In the genomic region with DNA sequence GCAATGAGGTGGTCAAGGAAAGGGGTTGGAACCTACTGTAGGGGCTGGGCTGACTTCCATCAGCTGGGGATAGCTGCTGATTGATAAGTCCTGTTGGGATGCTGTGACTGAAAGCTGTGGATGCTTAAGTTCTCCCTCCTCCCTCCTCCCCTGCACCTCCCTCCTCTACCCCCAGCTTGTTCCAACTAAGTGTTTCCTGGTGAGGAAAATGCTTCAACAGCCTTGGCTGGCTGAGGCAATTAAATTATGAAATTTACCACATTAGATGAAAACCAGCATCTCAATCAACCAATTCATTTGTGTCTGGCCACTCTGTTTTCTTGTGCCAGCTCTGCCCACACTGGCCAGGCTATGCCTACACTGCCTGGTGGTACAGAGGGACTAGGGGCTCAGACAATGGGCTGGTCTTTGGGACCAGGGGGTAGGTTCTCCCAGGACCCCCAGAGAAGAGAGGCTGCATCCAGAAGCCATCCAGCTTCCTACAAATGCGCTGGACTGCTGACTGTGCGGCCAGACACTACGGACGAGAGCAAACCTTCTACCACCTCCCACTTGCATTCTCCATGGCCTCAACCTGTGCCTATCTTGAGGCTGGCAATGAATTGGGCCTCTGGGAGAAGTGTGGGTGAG, we compare ENCODE assay signal across 1 cellular context.
TF ChIP-seq lines count a peak whose summit lies in the region.

No MANE protein-coding gene starts in this region.

TF ChIP-seq in GM12878, 131 proteins besides CTCF, POLR2A, EP300 and RAD21:
- no peak for TF ChIP-seq ATF7 (IDR thresholded peaks at IDR 0.05; ENCODE audit: low read depth)
- TF ChIP-seq, protein P1, sequence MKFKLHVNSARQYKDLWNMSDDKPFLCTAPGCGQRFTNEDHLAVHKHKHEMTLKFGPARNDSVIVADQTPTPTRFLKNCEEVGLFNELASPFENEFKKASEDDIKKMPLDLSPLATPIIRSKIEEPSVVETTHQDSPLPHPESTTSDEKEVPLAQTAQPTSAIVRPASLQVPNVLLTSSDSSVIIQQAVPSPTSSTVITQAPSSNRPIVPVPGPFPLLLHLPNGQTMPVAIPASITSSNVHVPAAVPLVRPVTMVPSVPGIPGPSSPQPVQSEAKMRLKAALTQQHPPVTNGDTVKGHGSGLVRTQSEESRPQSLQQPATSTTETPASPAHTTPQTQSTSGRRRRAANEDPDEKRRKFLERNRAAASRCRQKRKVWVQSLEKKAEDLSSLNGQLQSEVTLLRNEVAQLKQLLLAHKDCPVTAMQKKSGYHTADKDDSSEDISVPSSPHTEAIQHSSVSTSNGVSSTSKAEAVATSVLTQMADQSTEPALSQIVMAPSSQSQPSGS (IDR thresholded peaks at IDR 0.05; ENCODE audit: low read length) = no peak
- no peak for TF ChIP-seq SREBF2 (IDR thresholded peaks at IDR 0.05; ENCODE audit: low read length)
- TF ChIP-seq PAX8 (IDR thresholded peaks at IDR 0.05) = no peak
- TF ChIP-seq, protein P2, sequence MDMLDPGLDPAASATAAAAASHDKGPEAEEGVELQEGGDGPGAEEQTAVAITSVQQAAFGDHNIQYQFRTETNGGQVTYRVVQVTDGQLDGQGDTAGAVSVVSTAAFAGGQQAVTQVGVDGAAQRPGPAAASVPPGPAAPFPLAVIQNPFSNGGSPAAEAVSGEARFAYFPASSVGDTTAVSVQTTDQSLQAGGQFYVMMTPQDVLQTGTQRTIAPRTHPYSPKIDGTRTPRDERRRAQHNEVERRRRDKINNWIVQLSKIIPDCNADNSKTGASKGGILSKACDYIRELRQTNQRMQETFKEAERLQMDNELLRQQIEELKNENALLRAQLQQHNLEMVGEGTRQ (IDR thresholded peaks at IDR 0.05; ENCODE audit: borderline replicate concordance, low read depth, low read length) = no peak
- no peak for TF ChIP-seq ASH2L (IDR thresholded peaks at IDR 0.05; ENCODE audit: borderline replicate concordance, low read depth)
- no peak for TF ChIP-seq CEBPB (IDR thresholded peaks at IDR 0.05; ENCODE audit: borderline replicate concordance in 1 of 2, low read depth in 2 of 2, low read length in 2 of 2)
- TF ChIP-seq JUND (IDR thresholded peaks at IDR 0.05; ENCODE audit: low read depth, low read length) = no peak
- TF ChIP-seq, protein P3, sequence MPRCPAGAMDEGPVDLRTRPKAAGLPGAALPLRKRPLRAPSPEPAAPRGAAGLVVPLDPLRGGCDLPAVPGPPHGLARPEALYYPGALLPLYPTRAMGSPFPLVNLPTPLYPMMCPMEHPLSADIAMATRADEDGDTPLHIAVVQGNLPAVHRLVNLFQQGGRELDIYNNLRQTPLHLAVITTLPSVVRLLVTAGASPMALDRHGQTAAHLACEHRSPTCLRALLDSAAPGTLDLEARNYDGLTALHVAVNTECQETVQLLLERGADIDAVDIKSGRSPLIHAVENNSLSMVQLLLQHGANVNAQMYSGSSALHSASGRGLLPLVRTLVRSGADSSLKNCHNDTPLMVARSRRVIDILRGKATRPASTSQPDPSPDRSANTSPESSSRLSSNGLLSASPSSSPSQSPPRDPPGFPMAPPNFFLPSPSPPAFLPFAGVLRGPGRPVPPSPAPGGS (IDR thresholded peaks at IDR 0.05; ENCODE audit: borderline replicate concordance, insufficient read depth, low read depth, low read length, poor library complexity, severe bottlenecking) = no peak
- no peak for TF ChIP-seq NBN (IDR thresholded peaks at IDR 0.05)
- no peak for TF ChIP-seq ZNF217 (IDR thresholded peaks at IDR 0.05)
- TF ChIP-seq POLR2AphosphoS5 (IDR thresholded peaks at IDR 0.05; ENCODE audit: low read length) = no peak
- no peak for TF ChIP-seq CREB1 (IDR thresholded peaks at IDR 0.05; ENCODE audit: low read depth)
- no peak for TF ChIP-seq SUZ12 (IDR thresholded peaks at IDR 0.05; ENCODE audit: unreplicated experiment)
- TF ChIP-seq ZNF274 (IDR thresholded peaks at IDR 0.05; ENCODE audit: insufficient read depth, insufficient read length) = no peak
- TF ChIP-seq YY1 (IDR thresholded peaks at IDR 0.05; ENCODE audit: low read depth, low read length) = no peak
- TF ChIP-seq, protein P4, sequence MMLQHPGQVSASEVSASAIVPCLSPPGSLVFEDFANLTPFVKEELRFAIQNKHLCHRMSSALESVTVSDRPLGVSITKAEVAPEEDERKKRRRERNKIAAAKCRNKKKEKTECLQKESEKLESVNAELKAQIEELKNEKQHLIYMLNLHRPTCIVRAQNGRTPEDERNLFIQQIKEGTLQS (IDR thresholded peaks at IDR 0.05; ENCODE audit: borderline replicate concordance, extremely low read depth, low read depth, low read length) = no peak
